Comparison of ENCODE assay signal across 9 cellular contexts in the genomic region with DNA sequence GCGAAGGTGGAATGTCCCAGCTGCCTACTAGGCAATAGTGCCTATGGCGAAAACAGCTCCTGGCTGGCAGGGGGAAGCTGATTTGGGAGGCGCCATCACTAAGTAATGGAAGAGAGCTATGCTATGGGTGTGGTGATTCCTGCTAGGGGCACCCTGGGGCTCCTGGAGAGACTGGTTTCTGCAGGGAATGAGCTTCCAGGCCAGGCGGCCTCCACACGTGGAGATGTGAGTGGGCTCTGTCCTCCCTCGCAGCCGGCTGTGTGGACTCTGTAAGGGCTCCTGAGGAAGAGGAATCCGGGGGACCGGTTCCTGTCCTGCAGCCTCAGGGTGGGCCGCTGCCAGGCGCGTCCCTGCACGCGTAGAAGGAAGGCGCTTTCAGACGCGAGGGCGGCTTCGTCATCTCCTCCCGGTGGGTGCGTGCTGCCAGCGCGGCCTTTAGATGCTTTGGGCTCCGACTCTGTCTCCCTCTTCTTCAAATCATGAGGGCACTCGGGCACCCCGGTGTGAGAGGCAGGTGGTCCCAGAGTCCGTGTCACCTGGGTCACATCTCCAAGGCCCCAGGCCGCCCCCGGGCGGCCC. TPM values are rescaled to one million over a fixed set of nuclear protein-coding genes. Genes with fewer than 3 reads are reported as not detected.
DNase-seq lines count a peak whose midpoint lies in the region; ATAC-seq, FAIRE-seq and TF ChIP-seq lines count a peak whose summit lies in the region.
"Had no signal": no experiment of that assay in that cellular context is flagged by ENCODE, and none has a peak within 500 bp of the region (broad histone marks: within the 10 kb centered on the region; RNA-seq: fewer than 3 reads in every experiment).

No MANE protein-coding gene starts in this region.

- H3K36me3 ChIP-seq in DOHH2 (ENCODE audit: control insufficient read depth, low read length) (no peaks in the 10 kb centered on the region), MM.1S (replicated peaks; ENCODE audit: insufficient read depth, low read length) (no peaks in the 10 kb centered on the region), keratinocyte (ENCODE audit: control insufficient read depth in 2 of 2, extremely low read depth in 1 of 2, insufficient read depth in 2 of 2, low read length in 2 of 2) (no peaks in the 10 kb centered on the region)

- peak overlapping the region; percentile 40; the same call in 1 of the 2 replicates for H3K9ac ChIP-seq in MM.1S (ENCODE audit: low read length)
- H3K9ac ChIP-seq in keratinocyte (ENCODE audit: control insufficient read depth, extremely low read depth, insufficient read depth, low read length) = peak overlapping the region; percentile 64

- no peaks in the 10 kb centered on the region for H3K9me1 ChIP-seq in keratinocyte (ENCODE audit: control insufficient read depth, extremely low read depth, insufficient read depth, low read length)

- H3K4me2 ChIP-seq in DOHH2 (ENCODE audit: low read length) (peak overlapping the region; percentile 96), MM.1S (ENCODE audit: low read depth, low read length) (peak overlapping the region; percentile 96), keratinocyte (ENCODE audit: control insufficient read depth, extremely low read depth, insufficient read depth, low read depth, low read length) (peak overlapping the region; percentile 76)

- H3K79me2 ChIP-seq in DOHH2 (ENCODE audit: control insufficient read depth, low read length) (no peaks in the 10 kb centered on the region), MM.1S (ENCODE audit: low read length) (no peaks in the 10 kb centered on the region), keratinocyte (ENCODE audit: control insufficient read depth, insufficient read depth, low read length) (no peaks in the 10 kb centered on the region)

- H4K20me1 ChIP-seq in DOHH2 (ENCODE audit: control insufficient read depth, insufficient read depth, low read depth, low read length) = no peaks in the 10 kb centered on the region
- no peaks in the 10 kb centered on the region for H4K20me1 ChIP-seq in MM.1S (ENCODE audit: insufficient read depth, low read length)
- H4K20me1 ChIP-seq in keratinocyte (ENCODE audit: control insufficient read depth, extremely low read depth, insufficient read depth, low read length) = no peaks in the 10 kb centered on the region

- dilution Hi-C loops in keratinocyte (cut with MboI; ENCODE audit: extremely low pct_ligation_motif_present, low sequenced_read_pairs) = no loop called here

- H3F3A ChIP-seq in DOHH2 (ENCODE audit: control insufficient read depth, insufficient read depth) (no peaks in the 10 kb centered on the region), MM.1S (ENCODE audit: insufficient read depth, low read length) (no peaks in the 10 kb centered on the region)

- H3K9me2 ChIP-seq in DOHH2 (replicated peaks; ENCODE audit: control insufficient read depth, low read length) (no peaks in the 10 kb centered on the region), MM.1S (replicated peaks; ENCODE audit: insufficient read depth, low read length) (no peaks in the 10 kb centered on the region)

- H2AFZ ChIP-seq in MM.1S (ENCODE audit: low read length) (peak overlapping the region; percentile 97), keratinocyte (ENCODE audit: control insufficient read depth, low read length) (peak overlapping the region; percentile 71)

- H3K9me3 ChIP-seq in DOHH2 (ENCODE audit: control insufficient read depth, insufficient read depth, low read length) = no peaks in the 10 kb centered on the region
- no peaks in the 10 kb centered on the region for H3K9me3 ChIP-seq in MM.1S (replicated peaks; ENCODE audit: insufficient read depth, low read length)
- H3K9me3 ChIP-seq in keratinocyte (ENCODE audit: control insufficient read depth, low read depth, low read length) = no peaks in the 10 kb centered on the region

- H3K4me3 ChIP-seq in DOHH2 (ENCODE audit: low read length) = peak overlapping the region; percentile 81
- peak overlapping the region; percentile 76; the same call in 1 of the 2 replicates for H3K4me3 ChIP-seq in MM.1S (ENCODE audit: low read length)
- H3K4me3 ChIP-seq in keratinocyte (ENCODE audit: control insufficient read depth in 2 of 3, extremely low read depth in 1 of 3, insufficient read depth in 2 of 3, low read depth in 1 of 3, low read length in 3 of 3) = peak overlapping the region in 2 of 3 experiments; percentile 20 to 58

- H3K4me1 ChIP-seq in DOHH2 (ENCODE audit: control insufficient read depth, low read length) = peaks cover 7% of the 10 kb centered on the region
- H3K4me1 ChIP-seq in MM.1S (ENCODE audit: low read length) = 0 out of 2 replicates have a peak, but pooled peaks cover 5% of the 10 kb centered on the region
- H3K4me1 ChIP-seq in keratinocyte (ENCODE audit: control insufficient read depth, extremely low read depth, insufficient read depth, low read length) = peaks cover 16% of the 10 kb centered on the region

- no peak for ATAC-seq in GM19324 (IDR thresholded peaks at IDR 0.05; ENCODE audit: low FRiP score, unreplicated experiment)
- no peak for ATAC-seq in GM19397 (IDR thresholded peaks at IDR 0.05; ENCODE audit: unreplicated experiment)
- no peak for ATAC-seq in HG02870 (IDR thresholded peaks at IDR 0.05; ENCODE audit: unreplicated experiment)

- FAIRE-seq in keratinocyte (lab: Jason Lieb, UNC) = no peak
- FAIRE-seq: endometrium had no signal

- H3K27me3 ChIP-seq in DOHH2 (ENCODE audit: control insufficient read depth, low read length) (peaks cover 13% of the 10 kb centered on the region; the same call in 1 of the 2 replicates), MM.1S (replicated peaks; ENCODE audit: insufficient read depth, low read length) (no peaks in the 10 kb centered on the region), keratinocyte (ENCODE audit: control insufficient read depth, extremely low read depth, insufficient read depth, low read length) (no peaks in the 10 kb centered on the region)

- no peak for TF ChIP-seq CTCF in DOHH2 (IDR thresholded peaks at IDR 0.05; ENCODE audit: low read depth, low read length, poor library complexity, severe bottlenecking)
- no peak for TF ChIP-seq CTCF in MM.1S (IDR thresholded peaks at IDR 0.05; ENCODE audit: low read length)
- no peak for TF ChIP-seq CTCF in keratinocyte (optimal IDR thresholded peaks at IDR 0.05 in 1 of 3, IDR thresholded peaks at IDR 0.05 in 1 of 3, conservative IDR thresholded peaks at IDR 0.05 in 1 of 3; ENCODE audit: extremely low read depth in 1 of 3, insufficient read depth in 2 of 3, low read length in 3 of 3)

- DNase-seq in MM.1S = no peak
- peak; percentile 9 for DNase-seq in amniotic epithelial cell (ENCODE audit: low read depth)
- no peak for DNase-seq in keratinocyte (ENCODE audit: low read depth, low spot score)
- DNase-seq in stimulated activated CD4-positive, alpha-beta T cell treated with anti-CD3 and anti-CD28 coated beads, Interleukin-4, amount 100 ng/mL, for 1 hour = peak; percentile 43

- no peak overlapping the region for H3K27ac ChIP-seq in DOHH2 (ENCODE audit: low read depth, low read length)
- no peak overlapping the region for H3K27ac ChIP-seq in MM.1S (ENCODE audit: low read length)
- H3K27ac ChIP-seq in keratinocyte (ENCODE audit: control insufficient read depth, insufficient read depth, low read length) = no peak overlapping the region

RNA-seq across cellular contexts. Expression of gene ANKRD62, which starts 55.5 kb away (rescaled TPM):
- polyA plus RNA-seq in keratinocyte = not detected in 3 replicates
- polyA plus RNA-seq in keratinocyte (2011; ENCODE audit: low read depth) = 0.22 TPM
- not detected in 2 replicates for polyA plus RNA-seq in keratinocyte (2011; cell fraction: cytosol; rRNA removed)
- not detected in 2 replicates for polyA plus RNA-seq in keratinocyte (2011; cell fraction: nucleus; rRNA removed)
- not detected in 2 replicates for polyA plus RNA-seq in keratinocyte (2012; ENCODE audit: low replicate concordance)
- not detected in 3 replicates for polyA minus RNA-seq in keratinocyte
- not detected for polyA minus RNA-seq in keratinocyte (2011; cell fraction: cytosol; rRNA and poly(A)+ RNA removed)
- polyA minus RNA-seq in keratinocyte (2011; cell fraction: nucleus; rRNA and poly(A)+ RNA removed) = not detected in 2 replicates

RNA-seq across cellular contexts. Expression of gene IMPA2, which starts 56.9 kb away (rescaled TPM):
- polyA plus RNA-seq in keratinocyte = 9.9 to 18.7 TPM (median 17.6 TPM) in 3 replicates
- polyA plus RNA-seq in keratinocyte (2011; ENCODE audit: low read depth) = 66.4 TPM
- 11.2 and 14.0 TPM in 2 replicates for polyA plus RNA-seq in keratinocyte (2011; cell fraction: cytosol; rRNA removed)
- 11.4 TPM in 2 replicates for polyA plus RNA-seq in keratinocyte (2011; cell fraction: nucleus; rRNA removed)
- polyA plus RNA-seq in keratinocyte (2012; ENCODE audit: low replicate concordance) = 11.0 and 143 TPM in 2 replicates
- 12.0 to 15.1 TPM (median 12.1 TPM) in 3 replicates for polyA minus RNA-seq in keratinocyte
- 12.5 TPM for polyA minus RNA-seq in keratinocyte (2011; cell fraction: cytosol; rRNA and poly(A)+ RNA removed)
- 4.2 and 4.6 TPM in 2 replicates for polyA minus RNA-seq in keratinocyte (2011; cell fraction: nucleus; rRNA and poly(A)+ RNA removed)

Comparison
In these comparisons a context has a peak if more than half of its experiments do, and no peak if none do; other contexts are left out.
1. DNase-seq: peak in amniotic epithelial cell (single experiment) and stimulated activated CD4-positive, alpha-beta T cell treated with anti-CD3 and anti-CD28 coated beads, Interleukin-4, amount 100 ng/mL, for 1 hour (single experiment); none in MM.1S (single experiment) and keratinocyte (single experiment).
2. Peak in every context shown above with its lines, with median percentiles within 50 percentile points of each other: H3K4me2 ChIP-seq and H3K4me3 ChIP-seq.